Comparison of ENCODE assay signal across 1 cellular context in genomic region chr15:88938802-88939485, GRCh38.
A peak's percentile ranks its signal among the peaks of the same experiment; 100 is the strongest.
TF ChIP-seq lines count a peak whose summit lies in the region.

No MANE protein-coding gene starts in this region.

TF ChIP-seq in K562, 482 proteins besides CTCF, POLR2A, EP300 and RAD21 (continued from another document and continues in another):
- peak; percentile 58; the same call in 1 of the 2 replicates for TF ChIP-seq NKRF (IDR thresholded peaks at IDR 0.05; ENCODE audit: borderline replicate concordance)
- no peak for TF ChIP-seq ARID2 (IDR thresholded peaks at IDR 0.05)
- no peak for TF ChIP-seq ZNF75A (CRISPR knock-in tag; IDR thresholded peaks at IDR 0.05)
- peak; percentile 73 for TF ChIP-seq ZBTB40 (IDR thresholded peaks at IDR 0.05)
- no peak for TF ChIP-seq ZBTB40 (CRISPR knock-in tag; IDR thresholded peaks at IDR 0.05)
- no peak for TF ChIP-seq ZFP30 (CRISPR knock-in tag; IDR thresholded peaks at IDR 0.05; ENCODE audit: borderline replicate concordance)
- no peak for TF ChIP-seq ZBTB1 (CRISPR knock-in tag; IDR thresholded peaks at IDR 0.05; ENCODE audit: borderline replicate concordance, low read depth)
- peak in 1 of 2 experiments; percentile 76; a peak in 2 of 4 replicates for TF ChIP-seq ZNF639 (CRISPR knock-in tag; conservative IDR thresholded peaks at IDR 0.05 in 1 of 2, IDR thresholded peaks at IDR 0.05 in 1 of 2)
- peak; percentile 79 for TF ChIP-seq ZNF311 (CRISPR knock-in tag; IDR thresholded peaks at IDR 0.05)
- no peak for TF ChIP-seq NR2F6 (CRISPR knock-in tag; IDR thresholded peaks at IDR 0.05)
- no peak for TF ChIP-seq ZNF324 (CRISPR knock-in tag; IDR thresholded peaks at IDR 0.05)
- TF ChIP-seq SRSF3 (IDR thresholded peaks at IDR 0.05; ENCODE audit: insufficient read depth, low read length), result no peak
- TF ChIP-seq MYNN (IDR thresholded peaks at IDR 0.05), result no peak
- no peak for TF ChIP-seq MYNN (CRISPR knock-in tag; IDR thresholded peaks at IDR 0.05)
- no peak for TF ChIP-seq HCFC1 (IDR thresholded peaks at IDR 0.05; ENCODE audit: low read depth, low read length)
- TF ChIP-seq ZZZ3 (IDR thresholded peaks at IDR 0.05), result no peak
- TF ChIP-seq ZNF778 (CRISPR knock-in tag; IDR thresholded peaks at IDR 0.05), result no peak
- TF ChIP-seq BRD4 (IDR thresholded peaks at IDR 0.05), result peak; percentile 68; the same call in 1 of the 2 replicates
- no peak for TF ChIP-seq SRSF1 (IDR thresholded peaks at IDR 0.05; ENCODE audit: low read depth, low read length)
- no peak for TF ChIP-seq ELK3 (CRISPR knock-in tag; IDR thresholded peaks at IDR 0.05)
- peak; percentile 86 for TF ChIP-seq CEBPG (CRISPR knock-in tag; IDR thresholded peaks at IDR 0.05)
- peak; percentile 25 to 83; a peak in 3 of 4 replicates for TF ChIP-seq CEBPG (tag; conservative IDR thresholded peaks at IDR 0.05 in 1 of 2, IDR thresholded peaks at IDR 0.05 in 1 of 2)
- TF ChIP-seq RBM14 (IDR thresholded peaks at IDR 0.05; ENCODE audit: borderline replicate concordance, insufficient read depth, low read depth, low read length), result no peak
- peak in 1 of 2 experiments; percentile 56; a peak in 1 of 4 replicates for TF ChIP-seq UBTF (IDR thresholded peaks at IDR 0.05; ENCODE audit: borderline replicate concordance in 1 of 2, low read depth in 2 of 2, low read length in 2 of 2)
- peak; percentile 29 for TF ChIP-seq NFIC (IDR thresholded peaks at IDR 0.05)
- TF ChIP-seq FUS (optimal IDR thresholded peaks at IDR 0.05; ENCODE audit: low read depth, low read length), result no peak
- TF ChIP-seq ZNF280A (IDR thresholded peaks at IDR 0.05; ENCODE audit: low read depth, partially characterized antibody), result no peak
- TF ChIP-seq GABPB2 (CRISPR knock-in tag; conservative IDR thresholded peaks at IDR 0.05), result no peak
- TF ChIP-seq THRAP3 (IDR thresholded peaks at IDR 0.05; ENCODE audit: borderline replicate concordance), result 0 out of 2 replicates have a peak, but pooled peaks have one; percentile 49
- TF ChIP-seq NR2C1 (IDR thresholded peaks at IDR 0.05), result no peak
- TF ChIP-seq NR2C1 (tag; IDR thresholded peaks at IDR 0.05), result peak; percentile 61
- no peak for TF ChIP-seq CHD1 (IDR thresholded peaks at IDR 0.05; ENCODE audit: low read length)
- TF ChIP-seq CUX1 (CRISPR knock-in tag; IDR thresholded peaks at IDR 0.05), result peak; percentile 81; the same call in 1 of the 2 replicates
- TF ChIP-seq HDAC3 (IDR thresholded peaks at IDR 0.05; ENCODE audit: borderline replicate concordance, partially characterized antibody), result peak; percentile 30
- TF ChIP-seq KDM4B (IDR thresholded peaks at IDR 0.05; ENCODE audit: borderline replicate concordance in 2 of 2, low read depth in 1 of 2), result no peak
- peak; percentile 91 for TF ChIP-seq ZFX (CRISPR knock-in tag; IDR thresholded peaks at IDR 0.05)
- no peak for TF ChIP-seq ZNF785 (CRISPR knock-in tag; IDR thresholded peaks at IDR 0.05)
- peak; percentile 64; the same call in 1 of the 2 replicates for TF ChIP-seq JUND (IDR thresholded peaks at IDR 0.05; ENCODE audit: borderline replicate concordance, low read depth, low read length)
- TF ChIP-seq JUND (tag; IDR thresholded peaks at IDR 0.05; ENCODE audit: borderline replicate concordance, low read depth, low read length), result peak; percentile 75; the same call in 2 of the 3 replicates
